Comparison of ENCODE assay signal across 8 cellular contexts in the genomic region with DNA sequence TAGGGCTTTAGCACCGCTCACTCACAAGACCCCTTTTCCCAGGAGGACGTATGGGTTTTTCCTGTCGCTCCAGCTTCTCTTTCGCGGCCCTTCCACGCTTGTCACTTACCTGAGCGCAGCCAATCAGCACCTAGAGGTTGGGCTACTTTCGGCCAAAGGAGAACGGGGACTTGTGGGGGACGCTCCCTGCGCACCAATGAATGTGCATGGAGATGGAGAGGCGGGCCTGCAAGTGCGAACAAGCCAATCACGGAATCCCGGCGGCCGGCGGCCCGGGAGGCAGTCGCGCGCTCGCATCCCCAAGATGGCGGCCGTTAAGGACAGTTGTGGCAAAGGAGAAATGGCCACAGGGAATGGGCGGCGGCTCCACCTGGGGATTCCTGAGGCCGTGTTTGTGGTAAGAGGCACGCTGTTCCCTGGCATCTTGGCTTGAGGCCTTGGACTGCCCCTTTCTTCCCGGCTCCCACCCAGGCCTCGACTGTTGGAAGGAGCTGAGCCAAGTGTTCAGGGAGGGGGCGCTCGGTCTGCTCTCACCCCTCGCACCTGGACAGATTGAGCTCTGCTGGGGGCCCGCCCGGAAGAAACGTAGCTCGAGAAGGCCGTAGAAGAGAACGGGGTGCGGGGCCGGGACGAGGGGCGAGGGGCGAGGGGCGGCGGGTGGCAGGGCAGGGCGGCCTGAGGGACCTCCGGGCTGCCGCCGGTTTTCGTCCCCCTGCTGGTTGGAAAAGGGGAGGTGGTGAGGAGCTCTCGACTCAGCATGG. TPM values are rescaled to one million over a fixed set of nuclear protein-coding genes. Genes with fewer than 3 reads are reported as not detected.
A peak's percentile ranks its signal among the peaks of the same experiment; 100 is the strongest.
DNase-seq lines count a peak whose midpoint lies in the region; ATAC-seq and TF ChIP-seq lines count a peak whose summit lies in the region.

A gene with protein sequence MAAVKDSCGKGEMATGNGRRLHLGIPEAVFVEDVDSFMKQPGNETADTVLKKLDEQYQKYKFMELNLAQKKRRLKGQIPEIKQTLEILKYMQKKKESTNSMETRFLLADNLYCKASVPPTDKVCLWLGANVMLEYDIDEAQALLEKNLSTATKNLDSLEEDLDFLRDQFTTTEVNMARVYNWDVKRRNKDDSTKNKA (plus strand): TSS at position 282 of the 761 bp plus-strand sequence. CDS start 23 bp downstream, at position 305.

- ATAC-seq in HG02571 (IDR thresholded peaks at IDR 0.05; ENCODE audit: unreplicated experiment), result peak; percentile 96

- peaks cover 0 to 6% of the 10 kb centered on the region in 2 experiments for H3K36me3 ChIP-seq in SK-N-SH (replicated peaks in 1 of 2; ENCODE audit: control insufficient read depth in 1 of 2, insufficient read depth in 2 of 2, low read length in 1 of 2)

- H3K9me2 ChIP-seq in SK-N-SH, result no peaks in the 10 kb centered on the region

- H3K9ac ChIP-seq in SK-N-SH, result peak within 1 kb of the TSS; percentile 91

- POLR2A ChIA-PET in SK-N-SH (lab: Yijun Ruan, JAX), result interaction anchor here (0.6 kb wide), 1 partner anchor 121 kb away, joined by 3 read pairs; no protein-coding TSS in a partner anchor

- peak within 1 kb of the TSS; percentile 81 for H3K4me2 ChIP-seq in SK-N-SH

- no peak for TF ChIP-seq EP300 in SK-N-SH (IDR thresholded peaks at IDR 0.05; ENCODE audit: borderline replicate concordance in 1 of 2, low read depth in 1 of 2, low read length in 1 of 2)

- peaks cover 3% of the 10 kb centered on the region for H3F3A ChIP-seq in SK-N-SH (replicated peaks; ENCODE audit: insufficient read depth)

- peak within 1 kb of the TSS; percentile 68 to 83 for H3K27ac ChIP-seq in SK-N-SH (ENCODE audit: low read depth in 2 of 2, low read length in 1 of 2)

- peak; percentile 97 for DNase-seq in NB4 (ENCODE audit: low read depth)
- peak; percentile 85 for DNase-seq in SK-N-SH
- peak; percentile 87 for DNase-seq in activated naive CD4-positive, alpha-beta T cell treated with anti-CD3 and anti-CD28 coated beads, Interleukin-2, amount 50 U/mL, for 16 hours
- DNase-seq in germinal center (ENCODE audit: low spot score), result peak; percentile 91
- peak; percentile 88 for DNase-seq in non-pigmented ciliary epithelial cell (ENCODE audit: low read depth)
- peak; percentile 91 for DNase-seq in superior temporal gyrus (ENCODE audit: extremely low spot score)

- peaks cover 0 to 4% of the 10 kb centered on the region in 2 experiments; a peak in 2 of 4 replicates for H3K4me1 ChIP-seq in SK-N-SH (ENCODE audit: control insufficient read depth in 1 of 2, insufficient read depth in 2 of 2, low read depth in 1 of 2, low read length in 1 of 2)

- TF ChIP-seq CTCF in NB4 (IDR thresholded peaks at IDR 0.05; ENCODE audit: low read depth, low read length), result peak; percentile 29
- TF ChIP-seq CTCF in SK-N-SH (IDR thresholded peaks at IDR 0.05), result peak; percentile 59

- H3K27me3 ChIP-seq in SK-N-SH (ENCODE audit: insufficient read depth), result no peaks in the 10 kb centered on the region

- peak; percentile 53 for TF ChIP-seq POLR2A in NB4 (IDR thresholded peaks at IDR 0.05; ENCODE audit: extremely low read depth, insufficient read length)

- CTCF ChIA-PET in SK-N-SH (lab: Yijun Ruan, JAX), result interaction anchor here (0.6 to 2.4 kb wide), 10 partner anchors 9 to 298 kb away, joined by 3 to 9 read pairs (median 3); no protein-coding TSS in a partner anchor

- peak within 1 kb of the TSS; percentile 97 for H3K4me3 ChIP-seq in GM08714 (ENCODE audit: low read length)
- H3K4me3 ChIP-seq in NB4 (ENCODE audit: low read depth, low read length), result peak within 1 kb of the TSS; percentile 97
- H3K4me3 ChIP-seq in SK-N-SH (ENCODE audit: low read depth in 2 of 2, low read length in 1 of 2), result peak within 1 kb of the TSS; percentile 69 to 81

- H3K79me2 ChIP-seq in SK-N-SH (ENCODE audit: insufficient read depth), result peaks cover 42% of the 10 kb centered on the region

- 0 out of 2 replicates have a peak, but pooled peaks cover 3% of the 10 kb centered on the region for H3K9me3 ChIP-seq in SK-N-SH

- WGBS in SK-N-SH (ENCODE audit: low lambda C conversion rate), result 12% methylated on average over 27 of the region's 53 CpGs

- H2AFZ ChIP-seq in SK-N-SH (ENCODE audit: low read depth), result peak within 1 kb of the TSS; percentile 95

- no peak for TF ChIP-seq RAD21 in SK-N-SH (IDR thresholded peaks at IDR 0.05; ENCODE audit: low read length)

- 0 out of 2 replicates have a peak, but pooled peaks cover 6% of the 10 kb centered on the region for H4K20me1 ChIP-seq in SK-N-SH (ENCODE audit: insufficient read depth)

TF ChIP-seq in SK-N-SH, 30 proteins besides CTCF, POLR2A, EP300 and RAD21:
- TF ChIP-seq YY1 (IDR thresholded peaks at IDR 0.05; ENCODE audit: low read depth) (peak; percentile 89), IRF3 (IDR thresholded peaks at IDR 0.05; ENCODE audit: low read depth, low read length) (peak; percentile 59), FOXM1 (IDR thresholded peaks at IDR 0.05; ENCODE audit: low read depth) (no peak), CHD2 (IDR thresholded peaks at IDR 0.05; ENCODE audit: low read length, partially characterized antibody) (peak; percentile 75), POLR2AphosphoS5 (IDR thresholded peaks at IDR 0.05; ENCODE audit: low read depth, low read length) (peak; percentile 55; the same call in 1 of the 2 replicates), EZH2phosphoT487 (IDR thresholded peaks at IDR 0.05; ENCODE audit: borderline replicate concordance, low read depth) (no peak), NRF1 (IDR thresholded peaks at IDR 0.05; ENCODE audit: low read depth, low read length) (peak; percentile 52), PBX3 (IDR thresholded peaks at IDR 0.05) (peak; percentile 96), TAF1 (IDR thresholded peaks at IDR 0.05; ENCODE audit: borderline replicate concordance, low read depth, low read length) (peak; percentile 53; the same call in 1 of the 2 replicates)
- TF ChIP-seq, protein P1, sequence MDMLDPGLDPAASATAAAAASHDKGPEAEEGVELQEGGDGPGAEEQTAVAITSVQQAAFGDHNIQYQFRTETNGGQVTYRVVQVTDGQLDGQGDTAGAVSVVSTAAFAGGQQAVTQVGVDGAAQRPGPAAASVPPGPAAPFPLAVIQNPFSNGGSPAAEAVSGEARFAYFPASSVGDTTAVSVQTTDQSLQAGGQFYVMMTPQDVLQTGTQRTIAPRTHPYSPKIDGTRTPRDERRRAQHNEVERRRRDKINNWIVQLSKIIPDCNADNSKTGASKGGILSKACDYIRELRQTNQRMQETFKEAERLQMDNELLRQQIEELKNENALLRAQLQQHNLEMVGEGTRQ (IDR thresholded peaks at IDR 0.05; ENCODE audit: borderline replicate concordance, low read depth, low read length), result no peak

RNA-seq across cellular contexts. Expression of the gene that starts here (rescaled TPM):
- polyA plus RNA-seq in SK-N-SH (2012; rRNA removed), result 13.8 and 18.1 TPM in 2 replicates
- 31.9 and 45.4 TPM in 2 replicates for polyA plus RNA-seq in SK-N-SH (2012; cell fraction: cytosol; rRNA removed)
- 3.6 and 9.6 TPM in 2 replicates for polyA plus RNA-seq in SK-N-SH (2012; cell fraction: nucleus; rRNA removed)

Comparison
In these comparisons a context has a peak if more than half of its experiments do, and no peak if none do; other contexts are left out.
1. Peak in every context shown above with its lines: DNase-seq, ATAC-seq, H3K4me3 ChIP-seq and H3K27ac ChIP-seq.